21 cellular contexts compared by ENCODE assay signal in the genomic region with DNA sequence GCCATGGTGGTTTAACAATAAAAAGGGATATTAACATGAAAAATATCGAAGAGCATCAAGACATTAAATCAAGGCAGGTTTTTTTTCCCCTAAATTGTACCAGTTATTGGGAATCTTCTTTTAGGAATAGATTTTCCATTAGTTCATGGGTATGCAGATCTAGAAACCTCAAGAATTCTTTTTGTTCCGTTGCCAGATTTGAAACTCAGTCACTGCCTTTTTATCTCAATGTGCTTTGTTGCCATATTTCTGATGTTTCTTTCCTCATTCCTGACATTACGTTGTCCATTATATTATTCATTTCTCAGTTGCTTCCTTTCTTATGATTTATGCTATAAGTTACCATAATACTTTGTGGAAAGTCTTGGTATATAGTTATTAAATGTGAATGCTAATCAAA.
A peak's percentile ranks its signal among the peaks of the same experiment; 100 is the strongest.
DNase-seq lines count a peak whose midpoint lies in the region; FAIRE-seq and TF ChIP-seq lines count a peak whose summit lies in the region.
"Had no signal": no experiment of that assay in that cellular context is flagged by ENCODE, and none has a peak within 500 bp of the region (broad histone marks: within the 10 kb centered on the region; RNA-seq: fewer than 3 reads in every experiment).

No MANE protein-coding gene starts in this region.

- H3K9ac ChIP-seq in adipocyte (ENCODE audit: low read length): no peak overlapping the region
- H3K9ac ChIP-seq: BLaER1 treated with 17β-estradiol and CSF1 and Interleukin-3, amounts not matched to agents 10 nM and 100 nM had no signal

- H2AFZ ChIP-seq in osteoblast (ENCODE audit: low read length): no peak overlapping the region

- intact Hi-C loops in Calu3 (cut with micrococcal nuclease; ENCODE audit: unreplicated experiment): no loop called here

- no peaks in the 10 kb centered on the region for H3K79me2 ChIP-seq in osteoblast (ENCODE audit: insufficient read depth, low read length)

- peak overlapping the region; percentile 41 for H3K27ac Mint-ChIP-seq in Calu3 (ENCODE audit: unreplicated experiment)
- H3K27ac Mint-ChIP-seq: CD8-positive, alpha-beta T cell had no signal

- BruUV-seq in Calu3 (replicated peaks; lab: Mats Ljungman, UMichigan): no TSS peak

- no peak for FAIRE-seq in HTR-8/SVneo (lab: Jason Lieb, UNC)
- FAIRE-seq: A549, G401.6, GM18507, H54 had no signal

- H3K4me2 ChIP-seq in osteoblast (ENCODE audit: insufficient read depth, low read length): no peak overlapping the region
- H3K4me2 ChIP-seq: A549; BLaER1 treated with 17β-estradiol and CSF1 and Interleukin-3, amounts not matched to agents 10 nM and 100 nM had no signal

- H3K9me3 ChIP-seq in adipocyte (ENCODE audit: control insufficient read depth, low read length) (no peaks in the 10 kb centered on the region), osteoblast (ENCODE audit: low read depth, low read length) (no peaks in the 10 kb centered on the region)
- H3K9me3 ChIP-seq: A549; BLaER1 treated with 17β-estradiol and CSF1 and Interleukin-3, amounts not matched to agents 10 nM and 100 nM had no signal

- H3K27me3 ChIP-seq in adipocyte (replicated peaks; ENCODE audit: control insufficient read depth, insufficient read depth, low read length) (no peaks in the 10 kb centered on the region), osteoblast (ENCODE audit: insufficient read depth, low read length) (no peaks in the 10 kb centered on the region)
- H3K27me3 ChIP-seq: BLaER1 treated with 17β-estradiol and CSF1 and Interleukin-3, amounts not matched to agents 10 nM and 100 nM had no signal

- H4K20me1 ChIP-seq in osteoblast (ENCODE audit: insufficient read depth, low read length): no peaks in the 10 kb centered on the region
- H4K20me1 ChIP-seq: BLaER1 treated with 17β-estradiol and CSF1 and Interleukin-3, amounts not matched to agents 10 nM and 100 nM had no signal

- no peaks in the 10 kb centered on the region for H3K27me3 Mint-ChIP-seq in Calu3 (ENCODE audit: unreplicated experiment)

- no peak for TF ChIP-seq CTCF in Calu3 (IDR thresholded peaks at IDR 0.05; ENCODE audit: unreplicated experiment)
- TF ChIP-seq CTCF in cardiac fibroblast (IDR thresholded peaks at IDR 0.05; ENCODE audit: low read depth, low read length): no peak
- no peak for TF ChIP-seq CTCF in osteoblast (IDR thresholded peaks at IDR 0.05; ENCODE audit: extremely low read depth, low read depth, low read length)

- H3K27ac ChIP-seq in osteoblast (ENCODE audit: low read depth, low read length): no peak overlapping the region
- H3K27ac ChIP-seq: A549; BLaER1 treated with 17β-estradiol and CSF1 and Interleukin-3, amounts not matched to agents 10 nM and 100 nM had no signal

- H3K4me1 ChIP-seq in adipocyte (ENCODE audit: control insufficient read depth, insufficient read depth, low read length) (peaks cover 10% of the 10 kb centered on the region), osteoblast (ENCODE audit: insufficient read depth, low read length) (no peaks in the 10 kb centered on the region)

- DNase-seq in Calu3: no peak
- peak; percentile 7 for DNase-seq in adipocyte (ENCODE audit: low read depth)
- DNase-seq in cardiac fibroblast (ENCODE audit: low read depth in 2 of 2): peak; percentile 12 to 41
- peak; percentile 54 for DNase-seq in osteoblast (ENCODE audit: insufficient read length, low spot score, missing footprints)
- DNase-seq in NCI-H345 treated with DMSO at 0.1 percent for 48 hours (lab: John Stamatoyannopoulos, UW; ENCODE audit: unreplicated experiment): no peak
- no peak for DNase-seq in NCI-H2196 treated with DMSO at 0.1 percent for 48 hours (lab: John Stamatoyannopoulos, UW; ENCODE audit: unreplicated experiment)
- no peak for DNase-seq in HTR-8/SVneo (ENCODE audit: insufficient read length, low spot score)
- DNase-seq: CD8-positive, alpha-beta T cell; DMS153; MM.1S; NCI-H1048; NCI-H1417 treated with DMSO at 0.1 percent for 48 hours; NCI-H187; NCI-H510A; NCI-H748 treated with DMSO at 0.1 percent for 48 hours; T-helper 1 cell had no signal

- no peak overlapping the region for H3K4me3 Mint-ChIP-seq in Calu3 (ENCODE audit: low read depth, unreplicated experiment)
- H3K4me3 Mint-ChIP-seq: CD8-positive, alpha-beta T cell had no signal

- H3K4me3 ChIP-seq in adipocyte (ENCODE audit: low read length) (no peak overlapping the region), cardiac fibroblast (replicated peaks in 1 of 2; ENCODE audit: low read depth in 2 of 2, low read length in 2 of 2) (no peak overlapping the region), osteoblast (ENCODE audit: insufficient read depth, low read length) (no peak overlapping the region)
- H3K4me3 ChIP-seq: A549; BLaER1 treated with 17β-estradiol and CSF1 and Interleukin-3, amounts not matched to agents 10 nM and 100 nM had no signal

- no peaks in the 10 kb centered on the region for H3K9me3 Mint-ChIP-seq in Calu3 (ENCODE audit: low read depth, unreplicated experiment)
- H3K9me3 Mint-ChIP-seq: CD8-positive, alpha-beta T cell had no signal

- H3K36me3 ChIP-seq in adipocyte (ENCODE audit: control insufficient read depth, insufficient read depth, low read length, severe bottlenecking) (no peaks in the 10 kb centered on the region), osteoblast (ENCODE audit: insufficient read depth, low read length) (no peaks in the 10 kb centered on the region)
- H3K36me3 ChIP-seq: BLaER1 treated with 17β-estradiol and CSF1 and Interleukin-3, amounts not matched to agents 10 nM and 100 nM had no signal

- H3K36me3 Mint-ChIP-seq in Calu3 (ENCODE audit: insufficient read depth, unreplicated experiment): peaks cover 5% of the 10 kb centered on the region
- H3K36me3 Mint-ChIP-seq: CD8-positive, alpha-beta T cell had no signal

- peaks cover 28% of the 10 kb centered on the region for H3K4me1 Mint-ChIP-seq in Calu3 (ENCODE audit: low read depth, unreplicated experiment)

- CTCF ChIA-PET in Calu3 (lab: Charles Lee): no interaction called here

Comparison
In these comparisons a context has a peak if more than half of its experiments do, and no peak if none do; other contexts are left out.
1. DNase-seq: peak in adipocyte (single experiment), cardiac fibroblast (2 of 2) and osteoblast (single experiment); none in Calu3 (single experiment), NCI-H345 treated with DMSO at 0.1 percent for 48 hours (single experiment), NCI-H2196 treated with DMSO at 0.1 percent for 48 hours (single experiment) and HTR-8/SVneo (single experiment).